ENCODE assay signal across 14 cellular contexts in genomic region chr5:164809831-164810230, GRCh38.
DNase-seq lines count a peak whose midpoint lies in the region; ATAC-seq and TF ChIP-seq lines count a peak whose summit lies in the region.
"Had no signal": no experiment of that assay in that cellular context is flagged by ENCODE, and none has a peak within 500 bp of the region (broad histone marks: within the 10 kb centered on the region; RNA-seq: fewer than 3 reads in every experiment).

No MANE protein-coding gene starts in this region.

- no peak overlapping the region for H2AFZ ChIP-seq in neuronal stem cell (ENCODE audit: low read length)

- no peak overlapping the region for H3K14ac ChIP-seq in neuronal stem cell (ENCODE audit: low read length)

- no peaks in the 10 kb centered on the region for H3K27me3 ChIP-seq in neuronal stem cell (ENCODE audit: control insufficient read depth in 3 of 3, insufficient read depth in 3 of 3, low read depth in 1 of 3, low read length in 3 of 3)

- no peak overlapping the region for H2BK120ac ChIP-seq in neuronal stem cell (ENCODE audit: low read depth, low read length)

- peak; percentile 59 for DNase-seq in left kidney (ENCODE audit: low read depth, low spot score)
- no peak for DNase-seq in neuronal stem cell (ENCODE audit: low spot score)
- DNase-seq in activated CD8-positive, alpha-beta T cell treated with anti-CD3 and anti-CD28 coated beads for 36 hours, result no peak
- DNase-seq in UCSD-AML1 (lab: John Stamatoyannopoulos, UW; ENCODE audit: unreplicated experiment), result no peak
- no peak for DNase-seq in OCI-M1 (lab: John Stamatoyannopoulos, UW)
- DNase-seq: amniotic stem cell; CD4-positive, alpha-beta memory T cell; MV-4-11; stimulated activated CD4-positive, alpha-beta T cell treated with anti-CD3 and anti-CD28 coated beads, Interleukin-4, amount 100 ng/mL, for 4 hours had no signal

- H3K36me3 ChIP-seq in neuronal stem cell (replicated peaks in 1 of 2; ENCODE audit: control insufficient read depth in 2 of 2, insufficient read depth in 2 of 2, low read length in 2 of 2), result no peaks in the 10 kb centered on the region

- H4K8ac ChIP-seq in neuronal stem cell (ENCODE audit: low read depth, low read length), result no peak overlapping the region

- no peaks in the 10 kb centered on the region for H3K9me3 ChIP-seq in neuronal stem cell (replicated peaks in 1 of 2; ENCODE audit: control insufficient read depth in 2 of 2, insufficient read depth in 1 of 2, low read depth in 1 of 2, low read length in 2 of 2)

- no peaks in the 10 kb centered on the region for H3K4me1 Mint-ChIP-seq in activated CD8-positive, alpha-beta T cell treated with anti-CD3 and anti-CD28 coated beads for 36 hours (ENCODE audit: low read depth)
- H3K4me1 Mint-ChIP-seq: CD4-positive, alpha-beta memory T cell; memory B cell had no signal

- peaks cover 2% of the 10 kb centered on the region for H3K9me3 Mint-ChIP-seq in activated CD8-positive, alpha-beta T cell treated with anti-CD3 and anti-CD28 coated beads for 36 hours
- H3K9me3 Mint-ChIP-seq: memory B cell had no signal

- no peak for TF ChIP-seq CTCF in activated CD8-positive, alpha-beta T cell treated with anti-CD3 and anti-CD28 coated beads for 36 hours (IDR thresholded peaks at IDR 0.05)

- no peak overlapping the region for H3K27ac ChIP-seq in neuronal stem cell (replicated peaks; ENCODE audit: low read length)
- H3K27ac ChIP-seq: HL-60 had no signal

- no peaks in the 10 kb centered on the region for H3K27me3 Mint-ChIP-seq in activated CD8-positive, alpha-beta T cell treated with anti-CD3 and anti-CD28 coated beads for 36 hours
- H3K27me3 Mint-ChIP-seq: CD4-positive, alpha-beta memory T cell; memory B cell had no signal

- POLR2A ChIA-PET in activated CD8-positive, alpha-beta T cell treated with anti-CD3 and anti-CD28 coated beads for 36 hours (lab: Charles Lee), result no interaction called here

- H2BK15ac ChIP-seq in neuronal stem cell (ENCODE audit: low read length), result no peak overlapping the region

- no peak overlapping the region for H3K27ac Mint-ChIP-seq in activated CD8-positive, alpha-beta T cell treated with anti-CD3 and anti-CD28 coated beads for 36 hours
- H3K27ac Mint-ChIP-seq: CD4-positive, alpha-beta memory T cell; memory B cell had no signal

- H3K79me1 ChIP-seq in neuronal stem cell (ENCODE audit: low read depth, low read length), result no peaks in the 10 kb centered on the region

- H3K36me3 Mint-ChIP-seq in activated CD8-positive, alpha-beta T cell treated with anti-CD3 and anti-CD28 coated beads for 36 hours (ENCODE audit: low read depth), result no peaks in the 10 kb centered on the region
- H3K36me3 Mint-ChIP-seq: CD4-positive, alpha-beta memory T cell; memory B cell had no signal

- no peak overlapping the region for H4K91ac ChIP-seq in neuronal stem cell (ENCODE audit: low read depth, low read length, poor library complexity)

- H2BK12ac ChIP-seq in neuronal stem cell (ENCODE audit: low read length), result no peak overlapping the region

- no peak overlapping the region for H3K4me2 ChIP-seq in neuronal stem cell (ENCODE audit: insufficient read depth, low read length, poor library complexity, severe bottlenecking)

- H3K4me3 ChIP-seq in neuronal stem cell (ENCODE audit: low read length in 2 of 2), result no peak overlapping the region

- H2AK5ac ChIP-seq in neuronal stem cell (ENCODE audit: low read depth, low read length), result no peak overlapping the region

- no peak overlapping the region for H3K18ac ChIP-seq in neuronal stem cell (ENCODE audit: low read length)

- no peak overlapping the region for H3K4ac ChIP-seq in neuronal stem cell (ENCODE audit: low read length)

- intact Hi-C loops in activated CD8-positive, alpha-beta T cell treated with anti-CD3 and anti-CD28 coated beads for 36 hours (cut with micrococcal nuclease), result no loop called here

- peaks cover 0 to 3% of the 10 kb centered on the region in 2 donors for H3K4me1 ChIP-seq in neuronal stem cell (ENCODE audit: control insufficient read depth in 2 of 2, insufficient read depth in 1 of 2, low read depth in 1 of 2, low read length in 2 of 2)

- no peak overlapping the region for H3K23ac ChIP-seq in neuronal stem cell (ENCODE audit: low read depth, low read length, poor library complexity)

- no peak overlapping the region for H3K9ac ChIP-seq in neuronal stem cell (ENCODE audit: low read depth, low read length, poor library complexity)

- H2BK5ac ChIP-seq in neuronal stem cell (ENCODE audit: low read length), result no peak overlapping the region

- ATAC-seq in GM18870 (IDR thresholded peaks at IDR 0.05; ENCODE audit: unreplicated experiment) (peak; percentile 95), GM21723 (IDR thresholded peaks at IDR 0.05; ENCODE audit: unreplicated experiment) (peak; percentile 75), HG03196 (IDR thresholded peaks at IDR 0.05; ENCODE audit: unreplicated experiment) (peak; percentile 84)
- ATAC-seq in activated CD8-positive, alpha-beta T cell treated with anti-CD3 and anti-CD28 coated beads for 36 hours, result no peak

- CTCF ChIA-PET in activated CD8-positive, alpha-beta T cell treated with anti-CD3 and anti-CD28 coated beads for 36 hours (lab: Charles Lee), result no interaction called here

- H3K4me3 Mint-ChIP-seq in activated CD8-positive, alpha-beta T cell treated with anti-CD3 and anti-CD28 coated beads for 36 hours, result no peak overlapping the region
- H3K4me3 Mint-ChIP-seq: CD4-positive, alpha-beta memory T cell; memory B cell had no signal
